19 cellular contexts compared by ENCODE assay signal in the genomic region with DNA sequence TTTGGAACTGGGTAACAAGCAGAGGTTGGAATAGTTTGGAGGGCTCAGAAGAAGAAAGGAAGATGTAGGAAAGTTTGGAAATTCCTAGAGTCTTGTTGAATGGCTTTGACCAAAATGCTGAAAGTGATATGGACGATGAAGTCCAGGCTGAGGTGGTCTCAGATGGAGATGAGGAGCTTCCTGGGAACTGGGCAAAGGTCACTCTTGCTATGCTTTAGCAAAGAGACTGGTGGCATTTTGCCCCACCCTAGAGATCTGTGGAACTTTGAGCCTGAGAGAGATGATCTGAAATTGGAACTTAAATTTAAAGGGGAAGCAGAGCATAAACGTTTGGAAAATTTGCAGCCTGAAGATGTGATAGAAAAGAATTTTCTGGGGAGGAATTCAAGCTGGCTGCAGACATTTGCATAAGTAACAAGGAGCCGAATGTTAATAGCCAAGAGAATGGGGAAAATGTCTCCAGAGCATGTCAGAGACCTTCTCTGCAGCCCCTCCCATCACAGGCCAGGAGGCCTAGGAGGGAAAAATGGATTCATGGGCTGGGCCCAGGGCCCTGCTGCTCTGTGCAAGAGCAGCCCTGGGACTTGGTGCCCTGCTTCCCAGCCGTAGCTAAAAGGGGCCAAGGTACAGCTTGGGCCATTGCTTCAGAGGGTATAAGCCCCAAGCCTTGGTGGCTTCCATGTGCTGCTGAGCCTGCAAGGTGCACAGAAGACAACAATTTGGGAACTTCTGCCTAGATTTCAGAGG.
"Had no signal": no experiment of that assay in that cellular context is flagged by ENCODE, and none has a peak within 500 bp of the region (broad histone marks: within the 10 kb centered on the region; RNA-seq: fewer than 3 reads in every experiment).

No MANE protein-coding gene starts in this region.

- H3K27me3 ChIP-seq: breast epithelium, dorsolateral prefrontal cortex, sigmoid colon, testis had no signal

- FAIRE-seq: endometrium, urothelium cell line had no signal

- H3K27ac Mint-ChIP-seq: activated T-cell treated with anti-CD3 and anti-CD28 coated beads, Interleukin-2, amount 50 U/mL, for 24 hours; natural killer cell treated with Interleukin-12 subunit alpha and Interleukin-12 subunit beta and Interleukin-15 and Interleukin-18, amount 100 ng/mL, for 72 hours; T-helper 2 cell treated with Interferon-gamma antibody and Interleukin-4, amounts not matched to agents 5 μg/mL and 100 μg/mL, for 36 hours had no signal

- H3K27me3 Mint-ChIP-seq: activated T-cell treated with anti-CD3 and anti-CD28 coated beads, Interleukin-2, amount 50 U/mL, for 24 hours; natural killer cell treated with Interleukin-12 subunit alpha and Interleukin-12 subunit beta and Interleukin-15 and Interleukin-18, amount 100 ng/mL, for 72 hours had no signal

- ATAC-seq: activated naive CD4-positive, alpha-beta T cell treated with anti-CD3 and anti-CD28 coated beads, Interleukin-2, amount 50 U/mL, for 72 hours; esophagus mucosa; natural killer cell treated with Interleukin-12 subunit alpha and Interleukin-12 subunit beta and Interleukin-15 and Interleukin-18, amount 100 ng/mL, for 72 hours; psoas muscle had no signal

- H3K27ac ChIP-seq: breast epithelium, dorsolateral prefrontal cortex, psoas muscle, sigmoid colon, testis had no signal

- H3K36me3 ChIP-seq: breast epithelium had no signal

- H3K9me3 ChIP-seq: breast epithelium, psoas muscle, sigmoid colon, testis had no signal

- H3K4me3 ChIP-seq: breast epithelium, dorsolateral prefrontal cortex, psoas muscle, sigmoid colon, testis had no signal

- H3K9me3 Mint-ChIP-seq: activated naive CD4-positive, alpha-beta T cell treated with anti-CD3 and anti-CD28 coated beads, Interleukin-2, amount 50 U/mL, for 72 hours; activated T-cell treated with anti-CD3 and anti-CD28 coated beads, Interleukin-2, amount 50 U/mL, for 24 hours; immature natural killer cell; natural killer cell treated with Interleukin-12 subunit alpha and Interleukin-12 subunit beta and Interleukin-15 and Interleukin-18, amount 100 ng/mL, for 72 hours; T-helper 2 cell treated with Interferon-gamma antibody and Interleukin-4, amounts not matched to agents 5 μg/mL and 100 μg/mL, for 36 hours had no signal

- H3K4me3 Mint-ChIP-seq: natural killer cell treated with Interleukin-12 subunit alpha and Interleukin-12 subunit beta and Interleukin-15 and Interleukin-18, amount 100 ng/mL, for 72 hours had no signal

- DNase-seq: activated CD4-positive, alpha-beta T cell treated with anti-CD3 and anti-CD28 coated beads, Interleukin-2, amount 50 U/mL, for 4 hours; activated effector memory CD4-positive, alpha-beta T cell treated with Interleukin-2 at 50 U/mL for 16 hours; activated T-cell treated with anti-CD3 and anti-CD28 coated beads, Interleukin-2, amount 50 U/mL, for 24 hours; aorta; dorsolateral prefrontal cortex; glutamatergic neuron; immature natural killer cell; psoas muscle; sigmoid colon; stimulated activated CD4-positive, alpha-beta T cell treated with anti-CD3 and anti-CD28 coated beads, Interleukin-12 subunit alpha, Interleukin-12 subunit beta, amount 100 ng/mL, for 4 hours; stimulated activated naive CD4-positive, alpha-beta T cell treated with Interleukin-2 at 50 U/mL for 16 hours; testis had no signal
